In genomic region chr12:110826592-110827200, GRCh38 we compare ENCODE assay signal across 1 cellular context.
TF ChIP-seq lines count a peak whose summit lies in the region.

No MANE protein-coding gene starts in this region.

TF ChIP-seq in GM12878, 131 proteins besides CTCF, POLR2A, EP300 and RAD21 (continued from another document):
- TF ChIP-seq BCL3 (IDR thresholded peaks at IDR 0.05; ENCODE audit: borderline replicate concordance, insufficient read depth, low read depth, low read length, poor library complexity, severe bottlenecking) (no peak), PKNOX1 (IDR thresholded peaks at IDR 0.05) (peak; percentile 37; the same call in 1 of the 2 replicates), RELB (IDR thresholded peaks at IDR 0.05; ENCODE audit: low read depth) (0 out of 2 replicates have a peak, but pooled peaks have one; percentile 15), POLR2AphosphoS5 (IDR thresholded peaks at IDR 0.05; ENCODE audit: low read length) (no peak), TCF3 (IDR thresholded peaks at IDR 0.05; ENCODE audit: borderline replicate concordance, insufficient read depth, low read depth, low read length) (no peak), NR2F1 (conservative IDR thresholded peaks at IDR 0.05) (peak; percentile 78), RAD51 (IDR thresholded peaks at IDR 0.05) (0 out of 2 replicates have a peak, but pooled peaks have one; percentile 27), DPF2 (IDR thresholded peaks at IDR 0.05) (no peak), FOXM1 (IDR thresholded peaks at IDR 0.05; ENCODE audit: low read depth, low read length) (peak; percentile 69; the same call in 1 of the 2 replicates), BCL11A (IDR thresholded peaks at IDR 0.05; ENCODE audit: low read depth, low read length) (no peak), ELK1 (IDR thresholded peaks at IDR 0.05; ENCODE audit: low read depth, low read length) (no peak), FOS (IDR thresholded peaks at IDR 0.05; ENCODE audit: borderline replicate concordance, extremely low read depth, insufficient read length) (no peak), NRF1 (conservative IDR thresholded peaks at IDR 0.05; ENCODE audit: low read depth, low read length) (no peak), SIX5 (IDR thresholded peaks at IDR 0.05; ENCODE audit: low read depth, low read length, severe bottlenecking) (no peak), BMI1 (IDR thresholded peaks at IDR 0.05; ENCODE audit: borderline replicate concordance) (no peak), NFYA (IDR thresholded peaks at IDR 0.05; ENCODE audit: borderline replicate concordance, low read depth, low read length) (no peak), SRF (IDR thresholded peaks at IDR 0.05; ENCODE audit: low read depth in 2 of 2, low read length in 2 of 2) (0 out of 4 replicates have a peak, but pooled peaks of 1 of the 2 experiments have one; percentile 7), MTA2 (IDR thresholded peaks at IDR 0.05; ENCODE audit: low read depth) (no peak), IRF3 (IDR thresholded peaks at IDR 0.05) (0 out of 2 replicates have a peak, but pooled peaks have one; percentile 19), SMC3 (IDR thresholded peaks at IDR 0.05; ENCODE audit: borderline replicate concordance, low read length) (peak; percentile 97)
